In the genomic region with DNA sequence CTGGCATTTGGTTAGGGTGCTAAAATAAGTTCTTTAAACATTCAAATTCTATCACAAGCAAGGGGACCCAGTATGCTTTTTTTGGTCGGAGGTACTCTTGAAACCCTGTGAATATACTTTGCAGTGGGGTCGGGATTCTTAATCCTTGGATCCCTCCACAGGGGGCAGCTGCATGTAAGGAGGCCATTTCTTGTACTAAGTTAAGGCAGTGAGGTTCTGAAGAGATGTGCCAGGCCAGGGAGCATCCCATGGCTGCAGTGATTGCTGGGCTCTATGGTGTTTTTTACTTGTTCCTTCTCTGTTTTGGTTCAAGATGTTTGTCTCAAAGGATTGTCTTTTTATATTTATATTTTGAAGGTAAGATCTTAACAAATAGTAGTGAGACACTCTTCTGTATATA, we compare ENCODE assay signal across 24 cellular contexts. TPM values are rescaled to one million over a fixed set of nuclear protein-coding genes. Genes with fewer than 3 reads are reported as not detected.
DNase-seq lines count a peak whose midpoint lies in the region; ATAC-seq and TF ChIP-seq lines count a peak whose summit lies in the region.
"Had no signal": no experiment of that assay in that cellular context is flagged by ENCODE, and none has a peak within 500 bp of the region (broad histone marks: within the 10 kb centered on the region; RNA-seq: fewer than 3 reads in every experiment).

No MANE protein-coding gene starts in this region.

- H3K79me2 ChIP-seq in SK-N-SH (ENCODE audit: insufficient read depth) (peaks cover 56% of the 10 kb centered on the region), H9 (ENCODE audit: insufficient read depth, low read length) (no peaks in the 10 kb centered on the region)

- no peaks in the 10 kb centered on the region for H3K9me3 Mint-ChIP-seq in CD4-positive, alpha-beta memory T cell
- no peaks in the 10 kb centered on the region for H3K9me3 Mint-ChIP-seq in mesothelial cell of epicardium
- H3K9me3 Mint-ChIP-seq in H9: no peaks in the 10 kb centered on the region
- H3K9me3 Mint-ChIP-seq: activated naive CD8-positive, alpha-beta T cell treated with anti-CD3 and anti-CD28 coated beads for 36 hours had no signal

- no peak overlapping the region for H3K18ac ChIP-seq in H9 (ENCODE audit: insufficient read length, low read depth, low read length)

- TF ChIP-seq RAD21 in SK-N-SH (IDR thresholded peaks at IDR 0.05; ENCODE audit: low read length): no peak

- peaks cover 35 to 76% of the 10 kb centered on the region in 2 donors for H3K36me3 Mint-ChIP-seq in CD4-positive, alpha-beta memory T cell
- H3K36me3 Mint-ChIP-seq in mesothelial cell of epicardium (peaks cover 44% of the 10 kb centered on the region), H9 (ENCODE audit: insufficient read depth in 1 of 3, low read depth in 3 of 3) (peaks cover 19 to 68% (median 52%) of the 10 kb centered on the region in 3 experiments; a peak in 6 of 7 replicates)

- H3K4me2 ChIP-seq in SK-N-SH (peak overlapping the region; percentile 53), H9 (ENCODE audit: insufficient read depth, insufficient read length, low read length) (no peak overlapping the region)

- no peak overlapping the region for H3K23ac ChIP-seq in H9 (ENCODE audit: insufficient read length, low read depth, low read length)

- H3K9ac ChIP-seq in SK-N-SH: no peak overlapping the region
- H3K9ac ChIP-seq in SK-N-MC (ENCODE audit: insufficient read length): peak overlapping the region; percentile 5
- no peak overlapping the region for H3K9ac ChIP-seq in H9 (ENCODE audit: extremely low read depth, insufficient read length, low read length)

- TF ChIP-seq CTCF in SK-N-SH (IDR thresholded peaks at IDR 0.05): no peak
- no peak for TF ChIP-seq CTCF in mesothelial cell of epicardium (IDR thresholded peaks at IDR 0.05; ENCODE audit: unreplicated experiment)
- no peak for TF ChIP-seq CTCF in H9 (conservative IDR thresholded peaks at IDR 0.05)

- intact Hi-C loops in CD4-positive, alpha-beta memory T cell (cut with micrococcal nuclease): no loop called here

- H3K27me3 ChIP-seq in SK-N-SH (ENCODE audit: insufficient read depth) (no peaks in the 10 kb centered on the region), H9 (ENCODE audit: insufficient read depth, low read length) (no peaks in the 10 kb centered on the region)
- no peaks in the 10 kb centered on the region for H3K27me3 ChIP-seq in CD4-positive, alpha-beta memory T cell (ENCODE audit: insufficient read depth, low read length)
- H3K27me3 ChIP-seq: heart left ventricle, upper lobe of left lung had no signal

- H3K79me1 ChIP-seq in H9 (ENCODE audit: insufficient read depth, low read depth, low read length, poor library complexity, severe bottlenecking): no peaks in the 10 kb centered on the region

- no peak overlapping the region for H4K5ac ChIP-seq in H9 (ENCODE audit: insufficient read length, low read depth, low read length)

- H3K4me3 ChIP-seq in SK-N-SH (ENCODE audit: low read depth in 2 of 2, low read length in 1 of 2): no peak overlapping the region
- no peak overlapping the region for H3K4me3 ChIP-seq in CD4-positive, alpha-beta memory T cell (ENCODE audit: low read length in 2 of 2)
- no peak overlapping the region for H3K4me3 ChIP-seq in SK-N-MC
- H3K4me3 ChIP-seq: HAP-1, heart left ventricle, upper lobe of left lung had no signal

- H4K20me1 ChIP-seq in SK-N-SH (ENCODE audit: insufficient read depth) (peaks cover 9% of the 10 kb centered on the region), H9 (ENCODE audit: control insufficient read depth, insufficient read depth, insufficient read length) (no peaks in the 10 kb centered on the region)

- H3T11ph ChIP-seq in H9 (ENCODE audit: low read length): no peak overlapping the region

- no peak for TF ChIP-seq EP300 in SK-N-SH (IDR thresholded peaks at IDR 0.05; ENCODE audit: borderline replicate concordance in 1 of 2, low read depth in 1 of 2, low read length in 1 of 2)

- H4K91ac ChIP-seq in H9 (ENCODE audit: insufficient read length, low read depth, low read length): no peak overlapping the region

- 92% methylated on average over 2 of the region's 2 CpGs for WGBS in SK-N-SH (ENCODE audit: low lambda C conversion rate)
- WGBS in H9 (ENCODE audit: extremely low coverage, insufficient read length, low lambda C conversion rate): no CpG with 5 or more reads among the region's 2 CpGs

- peak overlapping the region; percentile 71 to 73; a peak in 2 of 4 replicates for H3K27ac ChIP-seq in SK-N-SH (ENCODE audit: low read depth in 2 of 2, low read length in 1 of 2)
- no peak overlapping the region for H3K27ac ChIP-seq in CD4-positive, alpha-beta memory T cell (ENCODE audit: low read depth, low read length)
- H3K27ac ChIP-seq in SK-N-MC: peak overlapping the region; percentile 74; the same call in 1 of the 2 replicates
- H3K27ac ChIP-seq in H9 (ENCODE audit: insufficient read length, low read depth, low read length): no peak overlapping the region
- H3K27ac ChIP-seq: 22Rv1, coronary artery, RWPE1 had no signal

- peaks cover 9% of the 10 kb centered on the region for H3F3A ChIP-seq in SK-N-SH (replicated peaks; ENCODE audit: insufficient read depth)

- DNase-seq in SK-N-SH (no peak), SK-N-MC (ENCODE audit: low read depth, low spot score) (no peak), mesothelial cell of epicardium (ENCODE audit: low spot score in 2 of 2, unreplicated experiment in 2 of 2) (no peak), H9 (no peak), NOMO-1 treated with dmso at 0.1 percent for 144 hours (lab: John Stamatoyannopoulos, UW; ENCODE audit: unreplicated experiment) (no peak), NCI-H2227 (lab: John Stamatoyannopoulos, UW; ENCODE audit: unreplicated experiment) (no peak)
- DNase-seq in CD4-positive, alpha-beta memory T cell: no peak
- DNase-seq: activated CD4-positive, alpha-beta T cell treated with anti-CD3 and anti-CD28 coated beads, Interleukin-2, amount 50 U/mL, for 4 hours; activated naive CD8-positive, alpha-beta T cell treated with anti-CD3 and anti-CD28 coated beads for 36 hours; COR-L47; DND-41; NCI-H1105; NCI-H2081 treated with DMSO at 0.1 percent for 48 hours; NCI-H510A; NK-92 treated with Interleukin-12 subunit alpha and Interleukin-12 subunit beta, amount 100 ng/mL, for 24 hours; nucleus accumbens; stimulated activated CD4-positive, alpha-beta T cell treated with anti-CD3 and anti-CD28 coated beads, Interleukin-4, amount 100 ng/mL, for 1 hour; upper lobe of left lung had no signal

- H3K4me1 ChIP-seq in SK-N-SH (ENCODE audit: control insufficient read depth in 1 of 2, insufficient read depth in 2 of 2, low read depth in 1 of 2, low read length in 1 of 2) (peaks cover 12 to 28% of the 10 kb centered on the region in 2 experiments), H9 (ENCODE audit: insufficient read depth, low read length) (no peaks in the 10 kb centered on the region)
- peaks cover 42% of the 10 kb centered on the region for H3K4me1 ChIP-seq in CD4-positive, alpha-beta memory T cell (ENCODE audit: insufficient read depth, low read length)
- H3K4me1 ChIP-seq: HAP-1 had no signal

- H2AK5ac ChIP-seq in H9 (ENCODE audit: insufficient read length, low read length): no peak overlapping the region

- no peak overlapping the region for H3K4ac ChIP-seq in H9 (ENCODE audit: low read depth, low read length)

- no peaks in the 10 kb centered on the region for H3K23me2 ChIP-seq in H9 (ENCODE audit: insufficient read length, low read depth, low read length, poor library complexity, severe bottlenecking)

- no peak overlapping the region for H2BK120ac ChIP-seq in H9 (ENCODE audit: low read depth, low read length, poor library complexity, severe bottlenecking)

- peaks cover 35 to 61% (median 46%) of the 10 kb centered on the region in 4 donors for H3K4me1 Mint-ChIP-seq in CD4-positive, alpha-beta memory T cell
- H3K4me1 Mint-ChIP-seq in mesothelial cell of epicardium (peaks cover 45% of the 10 kb centered on the region), H9 (peaks cover 0 to 8% of the 10 kb centered on the region in 2 experiments)

- CTCF ChIA-PET in SK-N-SH (lab: Yijun Ruan, JAX): interaction anchor here (0.7 to 3.1 kb wide), 13 partner anchors 7 to 228 kb away, joined by 3 to 10 read pairs (median 4); no protein-coding TSS in a partner anchor
- CTCF ChIA-PET in CD4-positive, alpha-beta memory T cell (lab: Charles Lee; ENCODE audit: partially characterized antibody): interaction anchor here (0.6 to 2.9 kb wide), 4 partner anchors 16 to 111 kb away, joined by 3 to 26 read pairs (median 5); no protein-coding TSS in a partner anchor

- no peaks in the 10 kb centered on the region for H3K9me2 ChIP-seq in SK-N-SH

- no peak overlapping the region for H4K8ac ChIP-seq in H9 (replicated peaks; ENCODE audit: insufficient read length, low read depth, low read length)

- no peak; the same call in 2 of the 3 replicates for ATAC-seq in SK-N-SH treated with all-trans-retinoic acid at 6 μM for 48 hours

- no peak overlapping the region for H2BK5ac ChIP-seq in H9 (ENCODE audit: insufficient read length, low read length)

- no peak overlapping the region for H2BK15ac ChIP-seq in H9 (ENCODE audit: low read depth, low read length)

- no peak overlapping the region for H3K4me3 Mint-ChIP-seq in CD4-positive, alpha-beta memory T cell
- H3K4me3 Mint-ChIP-seq in mesothelial cell of epicardium (no peak overlapping the region), H9 (no peak overlapping the region)
- H3K4me3 Mint-ChIP-seq: activated naive CD8-positive, alpha-beta T cell treated with anti-CD3 and anti-CD28 coated beads for 36 hours had no signal

- no peaks in the 10 kb centered on the region for H3K27me3 Mint-ChIP-seq in CD4-positive, alpha-beta memory T cell
- no peaks in the 10 kb centered on the region for H3K27me3 Mint-ChIP-seq in mesothelial cell of epicardium (ENCODE audit: low read depth)
- no peaks in the 10 kb centered on the region for H3K27me3 Mint-ChIP-seq in H9 (ENCODE audit: low read depth)
- H3K27me3 Mint-ChIP-seq: activated naive CD8-positive, alpha-beta T cell treated with anti-CD3 and anti-CD28 coated beads for 36 hours had no signal

- H3K9me3 ChIP-seq in SK-N-SH (no peaks in the 10 kb centered on the region), SK-N-MC (ENCODE audit: low read depth, low read length) (no peaks in the 10 kb centered on the region), H9 (ENCODE audit: control insufficient read depth, low read depth, low read length) (no peaks in the 10 kb centered on the region)
- no peaks in the 10 kb centered on the region for H3K9me3 ChIP-seq in CD4-positive, alpha-beta memory T cell (ENCODE audit: control insufficient read depth in 1 of 2, low read length in 2 of 2)
- H3K9me3 ChIP-seq: HAP-1, heart left ventricle, upper lobe of left lung had no signal

- POLR2A ChIA-PET in SK-N-SH (lab: Yijun Ruan, JAX): no interaction called here
- POLR2A ChIA-PET in CD4-positive, alpha-beta memory T cell (lab: Charles Lee; ENCODE audit: partially characterized antibody): no interaction called here

- H2BK12ac ChIP-seq in H9 (ENCODE audit: insufficient read length, low read depth, low read length): no peak overlapping the region

- H3K27ac Mint-ChIP-seq in CD4-positive, alpha-beta memory T cell: peak overlapping the region in 5 of 7 donors; percentile 32 to 85 (median 68)
- H3K27ac Mint-ChIP-seq in mesothelial cell of epicardium: peak overlapping the region; percentile 94
- no peak overlapping the region for H3K27ac Mint-ChIP-seq in H9

- H2AFZ ChIP-seq in SK-N-SH (ENCODE audit: low read depth) (no peak overlapping the region), H9 (ENCODE audit: low read length) (no peak overlapping the region)

- H3K56ac ChIP-seq in H9 (ENCODE audit: insufficient read length, low read depth, low read length): no peak overlapping the region

- H2BK20ac ChIP-seq in H9 (ENCODE audit: low read depth, low read length, poor library complexity, severe bottlenecking): no peak overlapping the region

- H3K14ac ChIP-seq in H9 (ENCODE audit: insufficient read depth, low read length): no peak overlapping the region

- peaks cover 68 to 76% of the 10 kb centered on the region in 2 experiments for H3K36me3 ChIP-seq in SK-N-SH (replicated peaks in 1 of 2; ENCODE audit: control insufficient read depth in 1 of 2, insufficient read depth in 2 of 2, low read length in 1 of 2)
- H3K36me3 ChIP-seq in CD4-positive, alpha-beta memory T cell (ENCODE audit: insufficient read depth, low read length): peaks cover 38% of the 10 kb centered on the region
- H3K36me3 ChIP-seq in SK-N-MC (ENCODE audit: insufficient read depth, low read length): peaks cover 89% of the 10 kb centered on the region

RNA-seq across cellular contexts. Expression of gene TOP1, which starts 50.4 kb away (rescaled TPM):
- 8.9 and 11.9 TPM in 2 replicates for polyA plus RNA-seq in SK-N-SH (2012; rRNA removed)
- 16.8 and 20.3 TPM in 2 replicates for polyA plus RNA-seq in SK-N-SH (2012; cell fraction: cytosol; rRNA removed)
- 9.4 and 16.9 TPM in 2 replicates for polyA plus RNA-seq in SK-N-SH (2012; cell fraction: nucleus; rRNA removed)
- 10 to 100 TPM; 44.4 to 47.5 TPM for total RNA-seq in CD4-positive, alpha-beta memory T cell
- polyA plus RNA-seq in CD4-positive, alpha-beta memory T cell: 10 to 100 TPM in 1 of 2 donors, 1 to 10 TPM in 1; 3.8 to 15.5 TPM
- total RNA-seq in mesothelial cell of epicardium (76.0 to 78.6 TPM (median 76.7 TPM) in 3 replicates), H9 (2021) (96.4 and 98.5 TPM in 2 replicates)

RNA-seq across cellular contexts. Expression of gene PLCG1, which starts 58.3 kb away (rescaled TPM):
- polyA plus RNA-seq in SK-N-SH (2012; rRNA removed): 81.4 and 81.9 TPM in 2 replicates
- polyA plus RNA-seq in SK-N-SH (2012; cell fraction: cytosol; rRNA removed): 25.9 and 40.7 TPM in 2 replicates
- polyA plus RNA-seq in SK-N-SH (2012; cell fraction: nucleus; rRNA removed): 413 and 515 TPM in 2 replicates
- total RNA-seq in CD4-positive, alpha-beta memory T cell: 100 to 1,000 TPM; 319 to 320 TPM
- 10 to 100 TPM; 22.8 to 68.7 TPM for polyA plus RNA-seq in CD4-positive, alpha-beta memory T cell
- total RNA-seq in mesothelial cell of epicardium (286 to 307 TPM (median 301 TPM) in 3 replicates), H9 (2021) (161 and 171 TPM in 2 replicates)

Comparison
In these comparisons a context has a peak if more than half of its experiments do, and no peak if none do; other contexts are left out.
1. H3K27ac ChIP-seq: peak in SK-N-SH (2 of 2) and SK-N-MC (single experiment); none in CD4-positive, alpha-beta memory T cell (single experiment) and H9 (single experiment).
2. H3K27ac Mint-ChIP-seq: peak in CD4-positive, alpha-beta memory T cell (5 of 7) and mesothelial cell of epicardium (single experiment); none in H9 (0 of 3).